ENCODE assay signal across 1 cellular context in the genomic region with DNA sequence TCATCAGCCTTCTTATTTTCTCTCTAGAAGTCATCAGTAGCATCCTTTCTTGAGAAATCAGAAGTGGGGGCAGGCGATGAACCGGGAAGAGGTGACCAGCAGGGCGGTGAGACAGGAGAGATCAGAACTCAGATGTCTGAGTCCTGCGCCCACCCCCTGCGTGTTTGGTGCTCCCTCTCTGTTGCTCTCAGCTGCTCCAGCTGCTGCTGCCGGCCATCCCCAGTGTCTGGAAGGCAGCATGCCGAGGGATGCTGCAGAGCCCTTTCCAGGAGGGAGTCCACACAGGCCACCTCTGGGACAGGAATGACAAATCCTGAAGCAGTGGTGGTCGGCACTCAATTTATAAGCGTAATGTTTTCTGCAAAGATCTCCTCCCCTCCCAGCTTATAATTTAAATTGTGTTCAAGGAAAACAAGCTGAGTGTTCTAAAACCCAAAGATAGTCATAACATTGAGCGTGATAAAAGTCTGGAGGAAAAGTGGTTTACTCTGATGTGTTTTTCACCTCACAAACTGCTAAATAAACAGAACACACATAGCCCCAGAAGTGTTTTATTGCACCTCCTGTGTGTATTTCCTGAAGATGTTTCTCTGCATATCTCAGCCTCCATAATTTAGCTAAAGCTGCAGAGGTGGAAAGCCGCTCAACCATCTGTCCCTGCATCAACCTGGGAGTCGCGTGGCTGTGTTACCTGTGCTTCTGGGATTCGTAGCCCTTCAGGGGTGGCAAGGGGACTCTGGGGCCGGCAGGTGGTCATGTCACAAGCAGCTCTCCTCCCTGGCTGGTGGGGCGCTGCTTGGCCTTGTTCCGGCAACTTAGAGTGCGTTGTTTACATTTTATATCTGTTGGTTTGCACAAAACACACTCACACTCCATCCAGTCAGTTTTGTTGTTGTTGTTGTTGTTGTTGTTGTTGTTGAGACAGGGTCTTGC.
TF ChIP-seq lines count a peak whose summit lies in the region.

No MANE protein-coding gene starts in this region.

TF ChIP-seq in GM23338, 12 proteins besides CTCF, POLR2A, EP300 and RAD21:
- TF ChIP-seq, protein P1, sequence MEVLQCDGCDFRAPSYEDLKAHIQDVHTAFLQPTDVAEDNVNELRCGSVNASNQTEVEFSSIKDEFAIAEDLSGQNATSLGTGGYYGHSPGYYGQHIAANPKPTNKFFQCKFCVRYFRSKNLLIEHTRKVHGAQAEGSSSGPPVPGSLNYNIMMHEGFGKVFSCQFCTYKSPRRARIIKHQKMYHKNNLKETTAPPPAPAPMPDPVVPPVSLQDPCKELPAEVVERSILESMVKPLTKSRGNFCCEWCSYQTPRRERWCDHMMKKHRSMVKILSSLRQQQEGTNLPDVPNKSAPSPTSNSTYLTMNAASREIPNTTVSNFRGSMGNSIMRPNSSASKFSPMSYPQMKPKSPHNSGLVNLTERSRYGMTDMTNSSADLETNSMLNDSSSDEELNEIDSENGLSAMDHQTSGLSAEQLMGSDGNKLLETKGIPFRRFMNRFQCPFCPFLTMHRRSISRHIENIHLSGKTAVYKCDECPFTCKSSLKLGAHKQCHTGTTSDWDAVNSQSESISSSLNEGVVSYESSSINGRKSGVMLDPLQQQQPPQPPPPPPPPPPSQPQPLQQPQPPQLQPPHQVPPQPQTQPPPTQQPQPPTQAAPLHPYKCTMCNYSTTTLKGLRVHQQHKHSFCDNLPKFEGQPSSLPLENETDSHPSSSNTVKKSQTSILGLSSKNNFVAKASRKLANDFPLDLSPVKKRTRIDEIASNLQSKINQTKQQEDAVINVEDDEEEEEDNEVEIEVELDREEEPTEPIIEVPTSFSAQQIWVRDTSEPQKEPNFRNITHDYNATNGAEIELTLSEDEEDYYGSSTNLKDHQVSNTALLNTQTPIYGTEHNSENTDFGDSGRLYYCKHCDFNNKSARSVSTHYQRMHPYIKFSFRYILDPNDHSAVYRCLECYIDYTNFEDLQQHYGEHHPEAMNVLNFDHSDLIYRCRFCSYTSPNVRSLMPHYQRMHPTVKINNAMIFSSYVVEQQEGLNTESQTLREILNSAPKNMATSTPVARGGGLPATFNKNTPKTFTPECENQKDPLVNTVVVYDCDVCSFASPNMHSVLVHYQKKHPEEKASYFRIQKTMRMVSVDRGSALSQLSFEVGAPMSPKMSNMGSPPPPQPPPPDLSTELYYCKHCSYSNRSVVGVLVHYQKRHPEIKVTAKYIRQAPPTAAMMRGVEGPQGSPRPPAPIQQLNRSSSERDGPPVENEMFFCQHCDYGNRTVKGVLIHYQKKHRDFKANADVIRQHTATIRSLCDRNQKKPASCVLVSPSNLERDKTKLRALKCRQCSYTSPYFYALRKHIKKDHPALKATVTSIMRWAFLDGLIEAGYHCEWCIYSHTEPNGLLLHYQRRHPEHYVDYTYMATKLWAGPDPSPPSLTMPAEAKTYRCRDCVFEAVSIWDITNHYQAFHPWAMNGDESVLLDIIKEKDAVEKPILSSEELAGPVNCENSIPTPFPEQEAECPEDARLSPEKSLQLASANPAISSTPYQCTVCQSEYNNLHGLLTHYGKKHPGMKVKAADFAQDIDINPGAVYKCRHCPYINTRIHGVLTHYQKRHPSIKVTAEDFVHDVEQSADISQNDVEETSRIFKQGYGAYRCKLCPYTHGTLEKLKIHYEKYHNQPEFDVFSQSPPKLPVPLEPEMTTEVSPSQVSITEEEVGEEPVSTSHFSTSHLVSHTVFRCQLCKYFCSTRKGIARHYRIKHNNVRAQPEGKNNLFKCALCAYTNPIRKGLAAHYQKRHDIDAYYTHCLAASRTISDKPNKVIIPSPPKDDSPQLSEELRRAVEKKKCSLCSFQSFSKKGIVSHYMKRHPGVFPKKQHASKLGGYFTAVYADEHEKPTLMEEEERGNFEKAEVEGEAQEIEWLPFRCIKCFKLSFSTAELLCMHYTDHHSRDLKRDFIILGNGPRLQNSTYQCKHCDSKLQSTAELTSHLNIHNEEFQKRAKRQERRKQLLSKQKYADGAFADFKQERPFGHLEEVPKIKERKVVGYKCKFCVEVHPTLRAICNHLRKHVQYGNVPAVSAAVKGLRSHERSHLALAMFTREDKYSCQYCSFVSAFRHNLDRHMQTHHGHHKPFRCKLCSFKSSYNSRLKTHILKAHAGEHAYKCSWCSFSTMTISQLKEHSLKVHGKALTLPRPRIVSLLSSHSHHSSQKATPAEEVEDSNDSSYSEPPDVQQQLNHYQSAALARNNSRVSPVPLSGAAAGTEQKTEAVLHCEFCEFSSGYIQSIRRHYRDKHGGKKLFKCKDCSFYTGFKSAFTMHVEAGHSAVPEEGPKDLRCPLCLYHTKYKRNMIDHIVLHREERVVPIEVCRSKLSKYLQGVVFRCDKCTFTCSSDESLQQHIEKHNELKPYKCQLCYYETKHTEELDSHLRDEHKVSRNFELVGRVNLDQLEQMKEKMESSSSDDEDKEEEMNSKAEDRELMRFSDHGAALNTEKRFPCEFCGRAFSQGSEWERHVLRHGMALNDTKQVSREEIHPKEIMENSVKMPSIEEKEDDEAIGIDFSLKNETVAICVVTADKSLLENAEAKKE (CRISPR knock-in tag; IDR thresholded peaks at IDR 0.05), result no peak
- TF ChIP-seq NANOG (IDR thresholded peaks at IDR 0.05; ENCODE audit: borderline replicate concordance), result no peak
- no peak for TF ChIP-seq JUNB (IDR thresholded peaks at IDR 0.05; ENCODE audit: unreplicated experiment)
- no peak for TF ChIP-seq ZNF114 (CRISPR knock-in tag; IDR thresholded peaks at IDR 0.05)
- TF ChIP-seq STAT1 (IDR thresholded peaks at IDR 0.05; ENCODE audit: unreplicated experiment), result no peak
- TF ChIP-seq, protein P2, sequence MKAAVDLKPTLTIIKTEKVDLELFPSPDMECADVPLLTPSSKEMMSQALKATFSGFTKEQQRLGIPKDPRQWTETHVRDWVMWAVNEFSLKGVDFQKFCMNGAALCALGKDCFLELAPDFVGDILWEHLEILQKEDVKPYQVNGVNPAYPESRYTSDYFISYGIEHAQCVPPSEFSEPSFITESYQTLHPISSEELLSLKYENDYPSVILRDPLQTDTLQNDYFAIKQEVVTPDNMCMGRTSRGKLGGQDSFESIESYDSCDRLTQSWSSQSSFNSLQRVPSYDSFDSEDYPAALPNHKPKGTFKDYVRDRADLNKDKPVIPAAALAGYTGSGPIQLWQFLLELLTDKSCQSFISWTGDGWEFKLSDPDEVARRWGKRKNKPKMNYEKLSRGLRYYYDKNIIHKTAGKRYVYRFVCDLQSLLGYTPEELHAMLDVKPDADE (IDR thresholded peaks at IDR 0.05), result no peak
- TF ChIP-seq CREB1 (CRISPR knock-in tag; IDR thresholded peaks at IDR 0.05; ENCODE audit: low read depth), result no peak
- no peak for TF ChIP-seq POLR2AphosphoS5 (IDR thresholded peaks at IDR 0.05; ENCODE audit: low read depth)
- TF ChIP-seq, protein P3, sequence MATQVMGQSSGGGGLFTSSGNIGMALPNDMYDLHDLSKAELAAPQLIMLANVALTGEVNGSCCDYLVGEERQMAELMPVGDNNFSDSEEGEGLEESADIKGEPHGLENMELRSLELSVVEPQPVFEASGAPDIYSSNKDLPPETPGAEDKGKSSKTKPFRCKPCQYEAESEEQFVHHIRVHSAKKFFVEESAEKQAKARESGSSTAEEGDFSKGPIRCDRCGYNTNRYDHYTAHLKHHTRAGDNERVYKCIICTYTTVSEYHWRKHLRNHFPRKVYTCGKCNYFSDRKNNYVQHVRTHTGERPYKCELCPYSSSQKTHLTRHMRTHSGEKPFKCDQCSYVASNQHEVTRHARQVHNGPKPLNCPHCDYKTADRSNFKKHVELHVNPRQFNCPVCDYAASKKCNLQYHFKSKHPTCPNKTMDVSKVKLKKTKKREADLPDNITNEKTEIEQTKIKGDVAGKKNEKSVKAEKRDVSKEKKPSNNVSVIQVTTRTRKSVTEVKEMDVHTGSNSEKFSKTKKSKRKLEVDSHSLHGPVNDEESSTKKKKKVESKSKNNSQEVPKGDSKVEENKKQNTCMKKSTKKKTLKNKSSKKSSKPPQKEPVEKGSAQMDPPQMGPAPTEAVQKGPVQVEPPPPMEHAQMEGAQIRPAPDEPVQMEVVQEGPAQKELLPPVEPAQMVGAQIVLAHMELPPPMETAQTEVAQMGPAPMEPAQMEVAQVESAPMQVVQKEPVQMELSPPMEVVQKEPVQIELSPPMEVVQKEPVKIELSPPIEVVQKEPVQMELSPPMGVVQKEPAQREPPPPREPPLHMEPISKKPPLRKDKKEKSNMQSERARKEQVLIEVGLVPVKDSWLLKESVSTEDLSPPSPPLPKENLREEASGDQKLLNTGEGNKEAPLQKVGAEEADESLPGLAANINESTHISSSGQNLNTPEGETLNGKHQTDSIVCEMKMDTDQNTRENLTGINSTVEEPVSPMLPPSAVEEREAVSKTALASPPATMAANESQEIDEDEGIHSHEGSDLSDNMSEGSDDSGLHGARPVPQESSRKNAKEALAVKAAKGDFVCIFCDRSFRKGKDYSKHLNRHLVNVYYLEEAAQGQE (IDR thresholded peaks at IDR 0.05; ENCODE audit: unreplicated experiment), result no peak
- TF ChIP-seq ZNF331 (CRISPR knock-in tag; IDR thresholded peaks at IDR 0.05; ENCODE audit: low read depth), result no peak
- no peak for TF ChIP-seq EZH2phosphoT487 (IDR thresholded peaks at IDR 0.05; ENCODE audit: unreplicated experiment)
- no peak for TF ChIP-seq EZH2 (IDR thresholded peaks at IDR 0.05; ENCODE audit: low read depth, unreplicated experiment)
TF ChIP-seq in GM23338: peak in this region for 0.
